Comparison of ENCODE assay signal across 9 cellular contexts in the genomic region with DNA sequence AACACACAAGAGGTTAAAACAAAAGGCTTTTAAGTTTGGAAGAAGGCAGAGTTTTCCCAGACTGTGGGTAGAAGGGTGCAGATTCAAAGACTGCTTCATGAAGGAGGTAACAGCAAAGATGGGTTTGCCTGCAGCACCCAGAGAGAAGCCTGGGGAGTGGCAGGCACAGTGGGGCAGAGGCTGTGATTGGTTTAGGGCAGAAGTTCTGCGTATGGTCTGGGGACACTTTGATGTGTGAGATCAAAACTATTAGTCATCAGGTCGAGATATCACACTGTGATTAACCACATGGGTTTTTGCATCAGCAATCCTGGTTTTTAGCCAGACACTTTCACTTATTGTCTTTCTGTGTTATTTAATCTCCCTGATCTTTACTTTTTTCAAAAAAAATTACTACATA.
DNase-seq lines count a peak whose midpoint lies in the region; ATAC-seq and TF ChIP-seq lines count a peak whose summit lies in the region.
"Had no signal": no experiment of that assay in that cellular context is flagged by ENCODE, and none has a peak within 500 bp of the region (broad histone marks: within the 10 kb centered on the region; RNA-seq: fewer than 3 reads in every experiment).

No MANE protein-coding gene starts in this region.

- no peak overlapping the region for H3K4me3 ChIP-seq in choroid plexus epithelial cell (ENCODE audit: low read depth, low read length)

- no peak for TF ChIP-seq CTCF in choroid plexus epithelial cell (conservative IDR thresholded peaks at IDR 0.05; ENCODE audit: low read depth, low read length)

- DNase-seq in DMS53 (lab: John Stamatoyannopoulos, UW) (peak; percentile 4), DMS53 treated with DMSO at 0.1 percent for 48 hours (lab: John Stamatoyannopoulos, UW; ENCODE audit: unreplicated experiment) (no peak), choroid plexus epithelial cell (ENCODE audit: low read depth) (peak; percentile 9), NOMO-1 treated with DMSO at 0.1 percent for 48 hours (lab: John Stamatoyannopoulos, UW; ENCODE audit: unreplicated experiment) (no peak)
- peak; percentile 52 to 62 for DNase-seq in activated CD4-positive, alpha-beta T cell treated with anti-CD3 and anti-CD28 coated beads, Interleukin-2, amount 50 U/mL, for 48 hours
- peak; percentile 38 to 47 for DNase-seq in stimulated activated CD8-positive, alpha-beta memory T cell treated with anti-CD3 and anti-CD28 coated beads, Interleukin-15, amount 100 ng/mL, for 48 hours (ENCODE audit: low read depth in 2 of 2)
- DNase-seq: NCI-H2081 treated with DMSO at 0.1 percent for 48 hours had no signal

- no peak for ATAC-seq in HG02763 (IDR thresholded peaks at IDR 0.05; ENCODE audit: unreplicated experiment)
- no peak for ATAC-seq in GM19467 (IDR thresholded peaks at IDR 0.05; ENCODE audit: unreplicated experiment)

Comparison
In these comparisons a context has a peak if more than half of its experiments do, and no peak if none do; other contexts are left out.
1. DNase-seq: peak in DMS53 (single experiment), activated CD4-positive, alpha-beta T cell treated with anti-CD3 and anti-CD28 coated beads, Interleukin-2, amount 50 U/mL, for 48 hours (2 of 2), choroid plexus epithelial cell (single experiment) and stimulated activated CD8-positive, alpha-beta memory T cell treated with anti-CD3 and anti-CD28 coated beads, Interleukin-15, amount 100 ng/mL, for 48 hours (2 of 2); none in DMS53 treated with DMSO at 0.1 percent for 48 hours (single experiment) and NOMO-1 treated with DMSO at 0.1 percent for 48 hours (single experiment).